18 cellular contexts compared by ENCODE assay signal in the genomic region with DNA sequence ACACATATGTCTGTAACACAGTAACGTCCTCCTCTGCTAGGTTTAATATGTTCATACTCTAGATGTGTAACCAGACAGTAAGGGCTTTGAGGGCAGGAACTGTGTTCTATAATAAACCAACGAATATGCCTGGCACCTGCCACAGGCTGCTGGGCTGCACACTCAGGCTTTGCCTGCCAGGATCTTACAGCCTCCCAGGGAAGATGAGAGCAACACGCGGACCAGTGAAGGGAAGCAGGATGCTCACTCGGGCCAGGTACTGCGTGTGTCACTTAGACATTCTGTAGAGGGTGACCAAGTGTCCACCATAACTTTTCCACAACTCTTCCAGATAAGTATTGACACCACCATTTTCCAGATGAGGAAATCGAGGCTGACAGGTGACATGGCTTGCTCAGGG. TPM values are rescaled to one million over a fixed set of nuclear protein-coding genes. Genes with fewer than 3 reads are reported as not detected.
A peak's percentile ranks its signal among the peaks of the same experiment; 100 is the strongest.
DNase-seq lines count a peak whose midpoint lies in the region; ATAC-seq lines count a peak whose summit lies in the region.
"Had no signal": no experiment of that assay in that cellular context is flagged by ENCODE, and none has a peak within 500 bp of the region (broad histone marks: within the 10 kb centered on the region; RNA-seq: fewer than 3 reads in every experiment).

No MANE protein-coding gene starts in this region.

- H3K9me3 ChIP-seq in right cardiac atrium (ENCODE audit: control insufficient read depth, low read length), result no peaks in the 10 kb centered on the region
- H3K9me3 ChIP-seq in aorta (ENCODE audit: control insufficient read depth, low read length), result no peaks in the 10 kb centered on the region

- no peaks in the 10 kb centered on the region for H3K4me1 ChIP-seq in right cardiac atrium (ENCODE audit: control insufficient read depth, insufficient read depth, low read length)
- H3K4me1 ChIP-seq in aorta (ENCODE audit: control insufficient read depth in 1 of 2, insufficient read depth in 2 of 2, low read length in 2 of 2), result no peaks in the 10 kb centered on the region

- H3K27me3 ChIP-seq in right cardiac atrium (ENCODE audit: control insufficient read depth, insufficient read depth), result no peaks in the 10 kb centered on the region
- H3K27me3 ChIP-seq in aorta (ENCODE audit: control insufficient read depth in 1 of 2, insufficient read depth in 2 of 2, low read length in 1 of 2), result no peaks in the 10 kb centered on the region

- H3K4me3 ChIP-seq in right cardiac atrium (ENCODE audit: low read length) (no peak overlapping the region), aorta (ENCODE audit: low read length in 2 of 2) (no peak overlapping the region)
- H3K4me3 ChIP-seq: BLaER1 treated with 17β-estradiol and CSF1 and Interleukin-3, amounts not matched to agents 10 nM and 100 nM; GM12878; GM23338 had no signal

- ATAC-seq in right cardiac atrium (no peak), sciatic nerve (no peak), aorta (ENCODE audit: low FRiP score) (no peak), GM21723 (IDR thresholded peaks at IDR 0.05; ENCODE audit: unreplicated experiment) (no peak)
- ATAC-seq: GM12878, GM23338 had no signal

- WGBS in right cardiac atrium, result 91% methylated on average over 7 of the region's 7 CpGs
- 91 to 92% methylated on average over 7 of the region's 7 CpGs for WGBS in aorta, 2 donors

- POLR2A ChIA-PET in activated CD4-positive, alpha-beta memory T cell treated with anti-CD3 and anti-CD28 coated beads, Interleukin-2, amount 10 ng/mL, durations not matched to agents 7 days and 5 days (lab: Charles Lee), result no interaction called here

- H3K27ac Mint-ChIP-seq in activated CD4-positive, alpha-beta memory T cell treated with anti-CD3 and anti-CD28 coated beads, Interleukin-2, amount 10 ng/mL, durations not matched to agents 7 days and 5 days, result no peak overlapping the region
- H3K27ac Mint-ChIP-seq: CD4-positive, CD25-positive, alpha-beta regulatory T cell; GM23338 had no signal

- intact Hi-C loops in cardiac septum (cut with DNase I), result no loop called here
- intact Hi-C loops in right cardiac atrium (cut with DNase I), result no loop called here
- intact Hi-C loops in sciatic nerve (cut with DNase I), result no loop called here
- intact Hi-C loops in aorta (cut with DNase I), result no loop called here

- H3K9me3 Mint-ChIP-seq in activated CD4-positive, alpha-beta memory T cell treated with anti-CD3 and anti-CD28 coated beads, Interleukin-2, amount 10 ng/mL, durations not matched to agents 7 days and 5 days, result no peaks in the 10 kb centered on the region
- H3K9me3 Mint-ChIP-seq: CD4-positive, CD25-positive, alpha-beta regulatory T cell; GM23338 had no signal

- H3K4me1 Mint-ChIP-seq in activated CD4-positive, alpha-beta memory T cell treated with anti-CD3 and anti-CD28 coated beads, Interleukin-2, amount 10 ng/mL, durations not matched to agents 7 days and 5 days, result peaks cover 8% of the 10 kb centered on the region
- H3K4me1 Mint-ChIP-seq: CD4-positive, CD25-positive, alpha-beta regulatory T cell; GM23338 had no signal

- DNase-seq in cardiac septum (ENCODE audit: low spot score) (peak; percentile 41), right cardiac atrium (no peak), mesenteric fat pad (ENCODE audit: low spot score) (peak; percentile 81), sciatic nerve (ENCODE audit: low spot score) (peak; percentile 18), aorta (peak; percentile 17 to 57)
- no peak for DNase-seq in activated CD4-positive, alpha-beta memory T cell treated with anti-CD3 and anti-CD28 coated beads, Interleukin-2, amount 10 ng/mL, durations not matched to agents 7 days and 5 days
- DNase-seq: ACHN; Calu3; CD4-positive, CD25-positive, alpha-beta regulatory T cell; DMS 273 treated with DMSO at 0.1 percent for 48 hours had no signal

- no peaks in the 10 kb centered on the region for H3K27me3 Mint-ChIP-seq in activated CD4-positive, alpha-beta memory T cell treated with anti-CD3 and anti-CD28 coated beads, Interleukin-2, amount 10 ng/mL, durations not matched to agents 7 days and 5 days
- H3K27me3 Mint-ChIP-seq: CD4-positive, CD25-positive, alpha-beta regulatory T cell had no signal

- no peaks in the 10 kb centered on the region for H3K36me3 ChIP-seq in aorta (ENCODE audit: control insufficient read depth in 1 of 2, insufficient read depth in 2 of 2, low read length in 1 of 2)

- no peak overlapping the region for H3K4me3 Mint-ChIP-seq in activated CD4-positive, alpha-beta memory T cell treated with anti-CD3 and anti-CD28 coated beads, Interleukin-2, amount 10 ng/mL, durations not matched to agents 7 days and 5 days
- H3K4me3 Mint-ChIP-seq: GM23338 had no signal

- H3K36me3 Mint-ChIP-seq in activated CD4-positive, alpha-beta memory T cell treated with anti-CD3 and anti-CD28 coated beads, Interleukin-2, amount 10 ng/mL, durations not matched to agents 7 days and 5 days (ENCODE audit: low read depth), result peaks cover 10% of the 10 kb centered on the region

- CTCF ChIA-PET in activated CD4-positive, alpha-beta memory T cell treated with anti-CD3 and anti-CD28 coated beads, Interleukin-2, amount 10 ng/mL, durations not matched to agents 7 days and 5 days (lab: Charles Lee), result no interaction called here

- no peak overlapping the region for H3K27ac ChIP-seq in right cardiac atrium (ENCODE audit: low read length)
- no peak overlapping the region for H3K27ac ChIP-seq in aorta (ENCODE audit: low read depth in 1 of 2, low read length in 2 of 2)
- H3K27ac ChIP-seq: BLaER1 treated with 17β-estradiol and CSF1 and Interleukin-3, amounts not matched to agents 10 nM and 100 nM had no signal

RNA-seq across cellular contexts. Expression of a gene that starts 21.7 kb away (rescaled TPM):
- total RNA-seq in cardiac septum (0.24 TPM), right cardiac atrium (under 1 TPM in 2 of 4 donors, not detected in 2; 0.17 to 0.53 TPM), mesenteric fat pad (1.8 TPM), sciatic nerve (1.6 TPM), aorta (under 1 TPM; 0.26 to 0.48 TPM)
- polyA plus RNA-seq in right cardiac atrium (0.20 TPM), aorta (10 to 100 TPM in 1 of 2 donors, 1 to 10 TPM in 1; 2.3 to 11.9 TPM)
- total RNA-seq in activated CD4-positive, alpha-beta memory T cell treated with anti-CD3 and anti-CD28 coated beads, Interleukin-2, amount 10 ng/mL, durations not matched to agents 7 days and 5 days, result under 1 TPM; 0.55 to 0.63 TPM
- total RNA-seq: A172 had no signal
- polyA plus RNA-seq: CD4-positive, CD25-positive, alpha-beta regulatory T cell had no signal

RNA-seq across cellular contexts. Expression of a gene that starts 48.2 kb away (rescaled TPM):
- total RNA-seq in cardiac septum (not detected), right cardiac atrium (under 1 TPM in 3 of 4 donors, not detected in 1; 0.41 to 0.68 (median 0.57) TPM), mesenteric fat pad (not detected), sciatic nerve (1.7 TPM), aorta (under 1 TPM in 1 of 2 donors, not detected in 1; 0.81 TPM)
- polyA plus RNA-seq in right cardiac atrium (0.63 TPM), aorta (under 1 TPM; 0.25 to 0.72 TPM)
- not detected for total RNA-seq in activated CD4-positive, alpha-beta memory T cell treated with anti-CD3 and anti-CD28 coated beads, Interleukin-2, amount 10 ng/mL, durations not matched to agents 7 days and 5 days
- total RNA-seq: A172; Calu3; CD4-positive, CD25-positive, alpha-beta regulatory T cell; Daoy; GM12878; H7; HT-29 had no signal
- polyA plus RNA-seq: CD4-positive, CD25-positive, alpha-beta regulatory T cell; GM12878 had no signal

RNA-seq across cellular contexts. Expression of a gene that starts 49.5 kb away (rescaled TPM):
- total RNA-seq in cardiac septum (12.5 TPM), right cardiac atrium (10 to 100 TPM; 16.0 to 25.2 (median 17.6) TPM), mesenteric fat pad (54.1 TPM), sciatic nerve (53.7 TPM), aorta (10 to 100 TPM; 25.0 to 25.8 TPM)
- polyA plus RNA-seq in right cardiac atrium (16.0 TPM), aorta (10 to 100 TPM in 1 of 2 donors, 1 to 10 TPM in 1; 8.8 to 74.1 TPM)
- total RNA-seq in activated CD4-positive, alpha-beta memory T cell treated with anti-CD3 and anti-CD28 coated beads, Interleukin-2, amount 10 ng/mL, durations not matched to agents 7 days and 5 days, result 10 to 100 TPM; 80.7 to 85.7 TPM

Comparison
In these comparisons a context has a peak if more than half of its experiments do, and no peak if none do; other contexts are left out.
1. DNase-seq: peak in cardiac septum (single experiment), mesenteric fat pad (single experiment), sciatic nerve (single experiment) and aorta (2 of 2); none in right cardiac atrium (0 of 3) and activated CD4-positive, alpha-beta memory T cell treated with anti-CD3 and anti-CD28 coated beads, Interleukin-2, amount 10 ng/mL, durations not matched to agents 7 days and 5 days (single experiment).